In the genomic region with DNA sequence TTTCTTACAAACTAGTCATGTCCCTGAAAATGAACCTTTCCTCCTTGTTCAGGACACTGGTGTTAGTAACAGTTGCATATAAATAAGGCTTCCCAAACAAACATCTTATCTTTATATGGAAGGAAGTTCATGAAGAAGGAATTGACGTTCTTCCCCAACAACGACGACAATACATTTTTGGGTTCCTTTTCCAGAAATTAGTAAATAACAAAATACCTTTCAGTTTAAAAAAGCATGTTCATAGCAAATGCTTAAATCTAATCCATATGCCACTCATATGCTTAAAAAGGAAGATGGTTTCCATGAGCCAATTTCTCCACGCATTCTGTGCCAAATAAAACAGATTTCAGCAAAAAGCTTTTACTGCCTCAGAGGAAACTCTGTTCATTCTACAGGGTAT, we compare ENCODE assay signal across 15 cellular contexts.
"Had no signal": no experiment of that assay in that cellular context is flagged by ENCODE, and none has a peak within 500 bp of the region (broad histone marks: within the 10 kb centered on the region; RNA-seq: fewer than 3 reads in every experiment).

No MANE protein-coding gene starts in this region.

- DNase-seq: activated CD4-positive, alpha-beta T cell treated with anti-CD3 and anti-CD28 coated beads, Interleukin-2, amount 50 U/mL, for 4 hours; activated effector memory CD4-positive, alpha-beta T cell treated with Interleukin-2 at 50 U/mL for 16 hours; activated T-cell treated with anti-CD3 and anti-CD28 coated beads, Interleukin-2, amount 50 U/mL, for 1 hour; amniotic stem cell; small intestine; stimulated activated CD4-positive, alpha-beta T cell treated with anti-CD3 and anti-CD28 coated beads, Interleukin-1b, Interleukin-23, amount 100 ng/mL, for 48 hours; SW 1271; trophoblast cell had no signal

- H3K27ac Mint-ChIP-seq: activated naive CD4-positive, alpha-beta T cell treated with anti-CD3 and anti-CD28 coated beads, Interleukin-2, amount 50 U/mL, for 24 hours; brain; stimulated activated memory B cell treated with anti-CD40 and anti-IgM and Interleukin-4, amounts not matched to agents 10 μg/mL and 1 μg/mL and 100 μg/mL, for 72 hours; T-helper 2 cell treated with Interferon-gamma antibody and Interleukin-4, amounts not matched to agents 5 μg/mL and 100 μg/mL, for 36 hours had no signal

- FAIRE-seq: islet of Langerhans, small intestine had no signal

- H3K36me3 ChIP-seq: SJSA1 had no signal

- H3K27ac ChIP-seq: SJSA1 had no signal

- H3K36me3 Mint-ChIP-seq: activated naive CD4-positive, alpha-beta T cell treated with anti-CD3 and anti-CD28 coated beads, Interleukin-2, amount 50 U/mL, for 24 hours; stimulated activated memory B cell treated with anti-CD40 and anti-IgM and Interleukin-4, amounts not matched to agents 10 μg/mL and 1 μg/mL and 100 μg/mL, for 72 hours had no signal

- H3K9me3 ChIP-seq: SJSA1 had no signal

- H3K27me3 Mint-ChIP-seq: activated naive CD4-positive, alpha-beta T cell treated with anti-CD3 and anti-CD28 coated beads, Interleukin-2, amount 50 U/mL, for 24 hours; brain; stimulated activated memory B cell treated with anti-CD40 and anti-IgM and Interleukin-4, amounts not matched to agents 10 μg/mL and 1 μg/mL and 100 μg/mL, for 72 hours had no signal

- H3K4me3 ChIP-seq: SJSA1 had no signal

- H3K4me3 Mint-ChIP-seq: activated naive CD4-positive, alpha-beta T cell treated with anti-CD3 and anti-CD28 coated beads, Interleukin-2, amount 50 U/mL, for 24 hours; brain; stimulated activated memory B cell treated with anti-CD40 and anti-IgM and Interleukin-4, amounts not matched to agents 10 μg/mL and 1 μg/mL and 100 μg/mL, for 72 hours; T-helper 2 cell treated with Interferon-gamma antibody and Interleukin-4, amounts not matched to agents 5 μg/mL and 100 μg/mL, for 36 hours had no signal

- H3K4me1 Mint-ChIP-seq: activated naive CD4-positive, alpha-beta T cell treated with anti-CD3 and anti-CD28 coated beads, Interleukin-2, amount 50 U/mL, for 24 hours; stimulated activated memory B cell treated with anti-CD40 and anti-IgM and Interleukin-4, amounts not matched to agents 10 μg/mL and 1 μg/mL and 100 μg/mL, for 72 hours had no signal

- ATAC-seq: activated CD4-positive, CD25-positive, alpha-beta regulatory T cell treated with anti-CD3 and anti-CD28 coated beads, Interleukin-2, amount 50 U/mL, for 24 hours; stimulated activated memory B cell treated with anti-CD40 and anti-IgM and Interleukin-4, amounts not matched to agents 10 μg/mL and 1 μg/mL and 100 μg/mL, for 72 hours had no signal

- H3K27me3 ChIP-seq: SJSA1 had no signal

- H3K9me3 Mint-ChIP-seq: activated naive CD4-positive, alpha-beta T cell treated with anti-CD3 and anti-CD28 coated beads, Interleukin-2, amount 50 U/mL, for 24 hours; stimulated activated memory B cell treated with anti-CD40 and anti-IgM and Interleukin-4, amounts not matched to agents 10 μg/mL and 1 μg/mL and 100 μg/mL, for 72 hours had no signal

- H3K4me1 ChIP-seq: SJSA1 had no signal
